Comparison of ENCODE assay signal across 1 cellular context in the genomic region with DNA sequence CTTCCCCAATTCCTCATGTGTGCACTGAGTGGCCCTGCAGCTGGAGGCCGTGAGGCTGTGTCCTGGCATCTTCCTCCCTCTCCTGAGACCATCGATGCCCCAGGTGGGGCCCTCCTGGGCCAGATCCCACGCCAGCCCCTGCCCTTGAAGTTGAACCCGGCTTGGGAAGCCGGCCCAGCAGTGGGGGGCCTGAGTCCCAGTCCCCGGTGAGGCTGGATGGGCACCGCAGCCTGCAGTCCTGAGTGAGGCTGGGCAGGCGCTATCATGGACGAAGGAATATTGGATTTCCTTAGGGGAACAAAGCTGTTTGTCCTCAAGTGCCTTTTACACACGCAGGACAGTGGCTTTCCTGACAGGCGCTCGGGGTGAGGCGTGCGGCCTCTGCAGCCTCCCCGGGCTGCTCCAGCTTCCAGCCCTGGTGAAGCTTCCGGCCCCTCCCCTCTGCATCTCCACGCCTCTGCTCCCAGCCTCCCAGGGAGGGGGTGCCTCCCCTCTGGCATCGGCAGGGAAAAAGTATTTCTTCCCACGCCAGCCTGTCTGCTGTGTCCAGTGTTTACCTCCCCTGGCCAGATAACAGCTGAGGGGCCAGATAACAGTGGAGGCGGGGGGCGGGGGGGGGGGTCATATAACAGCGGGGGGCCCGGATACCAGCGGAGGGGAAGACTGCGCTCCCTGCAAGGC.
TF ChIP-seq lines count a peak whose summit lies in the region.

No MANE protein-coding gene starts in this region.

TF ChIP-seq in HEK293, 187 proteins besides CTCF, POLR2A, EP300 and RAD21 (continued from another document):
- TF ChIP-seq ZBTB10 (tag by site-specific recombination; IDR thresholded peaks at IDR 0.05) = no peak
- TF ChIP-seq ZNF600 (tag by site-specific recombination; IDR thresholded peaks at IDR 0.05) = peak; percentile 48
- TF ChIP-seq, protein P1, sequence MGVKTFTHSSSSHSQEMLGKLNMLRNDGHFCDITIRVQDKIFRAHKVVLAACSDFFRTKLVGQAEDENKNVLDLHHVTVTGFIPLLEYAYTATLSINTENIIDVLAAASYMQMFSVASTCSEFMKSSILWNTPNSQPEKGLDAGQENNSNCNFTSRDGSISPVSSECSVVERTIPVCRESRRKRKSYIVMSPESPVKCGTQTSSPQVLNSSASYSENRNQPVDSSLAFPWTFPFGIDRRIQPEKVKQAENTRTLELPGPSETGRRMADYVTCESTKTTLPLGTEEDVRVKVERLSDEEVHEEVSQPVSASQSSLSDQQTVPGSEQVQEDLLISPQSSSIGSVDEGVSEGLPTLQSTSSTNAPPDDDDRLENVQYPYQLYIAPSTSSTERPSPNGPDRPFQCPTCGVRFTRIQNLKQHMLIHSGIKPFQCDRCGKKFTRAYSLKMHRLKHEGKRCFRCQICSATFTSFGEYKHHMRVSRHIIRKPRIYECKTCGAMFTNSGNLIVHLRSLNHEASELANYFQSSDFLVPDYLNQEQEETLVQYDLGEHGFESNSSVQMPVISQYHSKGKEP (tag by site-specific recombination; IDR thresholded peaks at IDR 0.05) = no peak
- TF ChIP-seq ZNF704 (tag by site-specific recombination; IDR thresholded peaks at IDR 0.05) = no peak
- TF ChIP-seq KLF8 (tag by site-specific recombination; IDR thresholded peaks at IDR 0.05) = no peak
- TF ChIP-seq ZNF394 (tag by site-specific recombination; IDR thresholded peaks at IDR 0.05; ENCODE audit: borderline replicate concordance) = no peak; the same call in 1 of the 2 replicates
- TF ChIP-seq ZNF426 (tag by site-specific recombination; IDR thresholded peaks at IDR 0.05) = no peak
- no peak for TF ChIP-seq ZNF214 (tag by site-specific recombination; IDR thresholded peaks at IDR 0.05; ENCODE audit: borderline replicate concordance)
- TF ChIP-seq SP2 (tag by site-specific recombination; IDR thresholded peaks at IDR 0.05) = 0 out of 2 replicates have a peak, but pooled peaks have one; percentile 7
TF ChIP-seq in HEK293: peak in this region for 6.
